ENCODE assay signal across 1 cellular context in genomic region chr3:100169186-100169585, GRCh38.
TF ChIP-seq lines count a peak whose summit lies in the region.

No MANE protein-coding gene starts in this region.

TF ChIP-seq in SK-N-SH treated with all-trans-retinoic acid at 6 μM for 48 hours, 23 proteins besides CTCF, POLR2A, EP300 and RAD21 (continued from another document):
- TF ChIP-seq SNAI2 (CRISPR knock-in tag; IDR thresholded peaks at IDR 0.05) (no peak), TSHZ2 (CRISPR knock-in tag; IDR thresholded peaks at IDR 0.05) (no peak), ZNF8 (CRISPR knock-in tag; IDR thresholded peaks at IDR 0.05) (no peak), ESRRG (CRISPR knock-in tag; IDR thresholded peaks at IDR 0.05) (no peak)
TF ChIP-seq in SK-N-SH treated with all-trans-retinoic acid at 6 μM for 48 hours: peak in this region for 0.
